8 cellular contexts compared by ENCODE assay signal in the genomic region with DNA sequence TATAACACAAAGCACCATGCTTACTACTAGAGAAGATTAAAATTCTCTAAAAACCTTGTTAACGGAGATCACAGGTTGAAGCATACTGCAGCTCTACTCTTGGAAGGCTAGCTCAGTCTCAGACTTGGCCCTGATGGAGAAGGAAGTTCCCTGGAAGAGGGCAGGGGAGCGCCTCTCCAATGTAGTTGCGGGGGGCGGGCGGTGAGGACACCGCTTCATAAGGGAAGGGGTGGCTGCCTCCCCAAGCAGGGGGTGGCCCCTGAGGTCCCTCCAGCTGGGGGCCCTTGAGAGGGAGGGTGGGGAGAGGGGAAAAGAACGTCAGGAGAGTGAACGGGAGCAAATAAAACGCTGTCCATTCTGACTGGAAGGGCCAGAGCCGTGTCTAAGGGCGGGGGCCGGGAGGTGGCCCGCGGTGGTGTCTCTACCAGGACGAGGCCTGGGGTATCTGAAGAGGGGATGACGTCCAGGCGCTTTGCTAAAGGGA. TPM values are rescaled to one million over a fixed set of nuclear protein-coding genes. Genes with fewer than 3 reads are reported as not detected.
DNase-seq lines count a peak whose midpoint lies in the region; ATAC-seq and TF ChIP-seq lines count a peak whose summit lies in the region.

No MANE protein-coding gene starts in this region.

- WGBS in testis, 2 donors: 1 to 4% methylated on average over 17 of the region's 17 CpGs

- H3K27ac ChIP-seq in testis: peak overlapping the region; percentile 98 to 100

- TF ChIP-seq CTCF in choroid plexus epithelial cell (conservative IDR thresholded peaks at IDR 0.05; ENCODE audit: low read depth, low read length) (no peak), testis (IDR thresholded peaks at IDR 0.05) (no peak)

- no peaks in the 10 kb centered on the region for H3K27me3 ChIP-seq in testis

- peak; percentile 11 for DNase-seq in activated gamma-delta T cell (lab: John Stamatoyannopoulos, UW)
- DNase-seq in activated gamma-delta T cell treated with Interleukin-2 at 50 U/mL for 16 hours: no peak
- DNase-seq in NCI-H748 (lab: John Stamatoyannopoulos, UW; ENCODE audit: unreplicated experiment): peak; percentile 60
- peak; percentile 58 for DNase-seq in choroid plexus epithelial cell (ENCODE audit: low read depth)
- no peak for DNase-seq in left lobe of liver (ENCODE audit: low spot score)
- DNase-seq in testis: peak; percentile 79
- no peak for DNase-seq in NCI-H187 (lab: John Stamatoyannopoulos, UW)

- intact Hi-C loops in testis (cut with DNase I; ENCODE audit: low total_unique reads): no loop called here

- H3K4me3 ChIP-seq in choroid plexus epithelial cell (ENCODE audit: low read depth, low read length) (peak overlapping the region; percentile 86), testis (peak overlapping the region; percentile 83 to 89)

- no peaks in the 10 kb centered on the region for H3K36me3 ChIP-seq in testis (ENCODE audit: low read depth, missing control alignments)

- no peaks in the 10 kb centered on the region for H3K9me3 ChIP-seq in testis

- ATAC-seq in HG02885 (IDR thresholded peaks at IDR 0.05; ENCODE audit: poor library complexity, unreplicated experiment) (peak; percentile 1), left lobe of liver (peak; percentile 66)

- TF ChIP-seq POLR2A in testis (IDR thresholded peaks at IDR 0.05): no peak

- peaks cover 24% of the 10 kb centered on the region for H3K4me1 ChIP-seq in testis

RNA-seq across cellular contexts. Expression of a gene that starts 0.6 kb away (rescaled TPM):
- total RNA-seq in left lobe of liver: 23.7 TPM
- total RNA-seq in testis: 100 to 1,000 TPM; 102 to 111 TPM
- polyA plus RNA-seq in testis (ENCODE audit: insufficient read depth, low read depth, low replicate concordance): 35.1 TPM

Comparison
In these comparisons a context has a peak if more than half of its experiments do, and no peak if none do; other contexts are left out.
1. DNase-seq: peak in activated gamma-delta T cell (single experiment), NCI-H748 (single experiment), choroid plexus epithelial cell (single experiment) and testis (single experiment); none in activated gamma-delta T cell treated with Interleukin-2 at 50 U/mL for 16 hours (single experiment), left lobe of liver (single experiment) and NCI-H187 (0 of 2).